ENCODE assay signal across 1 cellular context in the genomic region with DNA sequence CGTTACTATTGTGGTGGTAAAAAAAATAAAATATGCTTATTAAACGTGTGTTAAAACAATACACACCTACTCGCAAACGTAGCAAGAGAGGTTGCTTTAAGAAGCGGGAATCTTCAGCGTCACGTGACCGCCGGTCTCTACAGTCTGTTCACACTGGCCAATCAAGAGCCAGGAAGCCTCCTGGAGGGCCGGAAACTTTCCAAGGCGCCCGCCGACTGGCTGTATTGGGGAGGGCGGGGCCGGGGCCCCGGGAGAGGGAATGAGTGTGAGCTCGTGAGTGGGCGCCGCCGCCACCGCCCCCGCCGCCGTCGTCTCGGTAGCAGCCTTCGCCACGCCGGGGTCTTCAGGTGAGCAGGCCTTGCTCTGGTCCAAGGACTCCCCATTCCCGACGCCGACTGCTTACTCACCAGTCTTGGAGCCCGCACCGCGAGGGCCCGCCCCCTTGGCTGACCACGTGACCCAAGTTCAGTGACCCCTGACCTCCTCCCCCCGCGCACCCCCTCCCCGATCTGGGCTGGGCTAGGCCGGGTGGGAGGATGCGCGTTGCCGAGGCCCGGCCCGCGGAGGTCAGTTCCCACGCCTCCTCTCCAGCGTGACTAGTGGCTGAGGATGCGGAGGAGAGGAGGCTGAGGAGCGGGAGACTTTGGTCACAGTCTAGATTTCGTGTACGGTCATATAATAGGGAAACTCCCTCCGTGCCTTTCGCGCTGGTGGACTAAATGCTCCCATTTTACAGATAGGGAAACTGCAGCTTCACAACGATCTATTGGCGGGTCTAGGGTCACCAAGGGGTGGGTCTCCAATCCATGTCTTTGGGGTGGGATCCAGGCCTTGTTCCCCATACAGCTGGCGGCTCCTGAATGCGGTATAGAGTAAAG.
A peak's percentile ranks its signal among the peaks of the same experiment; 100 is the strongest.
TF ChIP-seq lines count a peak whose summit lies in the region.

A gene with protein sequence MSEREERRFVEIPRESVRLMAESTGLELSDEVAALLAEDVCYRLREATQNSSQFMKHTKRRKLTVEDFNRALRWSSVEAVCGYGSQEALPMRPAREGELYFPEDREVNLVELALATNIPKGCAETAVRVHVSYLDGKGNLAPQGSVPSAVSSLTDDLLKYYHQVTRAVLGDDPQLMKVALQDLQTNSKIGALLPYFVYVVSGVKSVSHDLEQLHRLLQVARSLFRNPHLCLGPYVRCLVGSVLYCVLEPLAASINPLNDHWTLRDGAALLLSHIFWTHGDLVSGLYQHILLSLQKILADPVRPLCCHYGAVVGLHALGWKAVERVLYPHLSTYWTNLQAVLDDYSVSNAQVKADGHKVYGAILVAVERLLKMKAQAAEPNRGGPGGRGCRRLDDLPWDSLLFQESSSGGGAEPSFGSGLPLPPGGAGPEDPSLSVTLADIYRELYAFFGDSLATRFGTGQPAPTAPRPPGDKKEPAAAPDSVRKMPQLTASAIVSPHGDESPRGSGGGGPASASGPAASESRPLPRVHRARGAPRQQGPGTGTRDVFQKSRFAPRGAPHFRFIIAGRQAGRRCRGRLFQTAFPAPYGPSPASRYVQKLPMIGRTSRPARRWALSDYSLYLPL (plus strand): TSS at position 253 of the 878 bp plus-strand sequence. CDS start 4,388 bp downstream, outside the sequence.

TF ChIP-seq in WTC11, 78 proteins besides CTCF, POLR2A, EP300 and RAD21 (continued from another document):
- TF ChIP-seq TEAD1 (CRISPR knock-in tag; IDR thresholded peaks at IDR 0.05) (peak; percentile 41; the same call in 1 of the 2 replicates), FOXK1 (CRISPR knock-in tag; IDR thresholded peaks at IDR 0.05) (peak; percentile 63; the same call in 1 of the 2 replicates), ZBTB21 (CRISPR knock-in tag; IDR thresholded peaks at IDR 0.05; ENCODE audit: borderline replicate concordance) (no peak), ZNF219 (CRISPR knock-in tag; IDR thresholded peaks at IDR 0.05; ENCODE audit: borderline replicate concordance) (peak; percentile 31; the same call in 1 of the 2 replicates), NFYB (CRISPR knock-in tag; conservative IDR thresholded peaks at IDR 0.05; ENCODE audit: low read depth) (peak; percentile 40; the same call in 1 of the 2 replicates), TEAD4 (CRISPR knock-in tag; IDR thresholded peaks at IDR 0.05) (no peak), ETV6 (CRISPR knock-in tag; IDR thresholded peaks at IDR 0.05) (peak; percentile 65; the same call in 1 of the 2 replicates), ZNF671 (CRISPR knock-in tag; IDR thresholded peaks at IDR 0.05) (no peak), FOXP1 (CRISPR knock-in tag; IDR thresholded peaks at IDR 0.05; ENCODE audit: borderline replicate concordance) (0 out of 2 replicates have a peak, but pooled peaks have one; percentile 31), FOXJ3 (CRISPR knock-in tag; IDR thresholded peaks at IDR 0.05; ENCODE audit: borderline replicate concordance) (no peak), SP1 (CRISPR knock-in tag; conservative IDR thresholded peaks at IDR 0.05) (peak; percentile 89), NR2C2 (CRISPR knock-in tag; IDR thresholded peaks at IDR 0.05) (peak; percentile 88), GTF2I (CRISPR knock-in tag; conservative IDR thresholded peaks at IDR 0.05) (peak; percentile 93), KAT7 (CRISPR knock-in tag; IDR thresholded peaks at IDR 0.05; ENCODE audit: borderline replicate concordance) (peak; percentile 47; the same call in 1 of the 2 replicates)
- TF ChIP-seq, protein P1, sequence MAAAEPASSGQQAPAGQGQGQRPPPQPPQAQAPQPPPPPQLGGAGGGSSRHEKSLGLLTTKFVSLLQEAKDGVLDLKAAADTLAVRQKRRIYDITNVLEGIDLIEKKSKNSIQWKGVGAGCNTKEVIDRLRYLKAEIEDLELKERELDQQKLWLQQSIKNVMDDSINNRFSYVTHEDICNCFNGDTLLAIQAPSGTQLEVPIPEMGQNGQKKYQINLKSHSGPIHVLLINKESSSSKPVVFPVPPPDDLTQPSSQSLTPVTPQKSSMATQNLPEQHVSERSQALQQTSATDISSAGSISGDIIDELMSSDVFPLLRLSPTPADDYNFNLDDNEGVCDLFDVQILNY (CRISPR knock-in tag; IDR thresholded peaks at IDR 0.05) = peak; percentile 66
- TF ChIP-seq, protein P2, sequence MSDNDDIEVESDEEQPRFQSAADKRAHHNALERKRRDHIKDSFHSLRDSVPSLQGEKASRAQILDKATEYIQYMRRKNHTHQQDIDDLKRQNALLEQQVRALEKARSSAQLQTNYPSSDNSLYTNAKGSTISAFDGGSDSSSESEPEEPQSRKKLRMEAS (CRISPR knock-in tag; IDR thresholded peaks at IDR 0.05) = no peak
- TF ChIP-seq, protein P3, sequence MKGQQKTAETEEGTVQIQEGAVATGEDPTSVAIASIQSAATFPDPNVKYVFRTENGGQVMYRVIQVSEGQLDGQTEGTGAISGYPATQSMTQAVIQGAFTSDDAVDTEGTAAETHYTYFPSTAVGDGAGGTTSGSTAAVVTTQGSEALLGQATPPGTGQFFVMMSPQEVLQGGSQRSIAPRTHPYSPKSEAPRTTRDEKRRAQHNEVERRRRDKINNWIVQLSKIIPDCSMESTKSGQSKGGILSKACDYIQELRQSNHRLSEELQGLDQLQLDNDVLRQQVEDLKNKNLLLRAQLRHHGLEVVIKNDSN (CRISPR knock-in tag; IDR thresholded peaks at IDR 0.05) = peak; percentile 93
- TF ChIP-seq, protein P4, sequence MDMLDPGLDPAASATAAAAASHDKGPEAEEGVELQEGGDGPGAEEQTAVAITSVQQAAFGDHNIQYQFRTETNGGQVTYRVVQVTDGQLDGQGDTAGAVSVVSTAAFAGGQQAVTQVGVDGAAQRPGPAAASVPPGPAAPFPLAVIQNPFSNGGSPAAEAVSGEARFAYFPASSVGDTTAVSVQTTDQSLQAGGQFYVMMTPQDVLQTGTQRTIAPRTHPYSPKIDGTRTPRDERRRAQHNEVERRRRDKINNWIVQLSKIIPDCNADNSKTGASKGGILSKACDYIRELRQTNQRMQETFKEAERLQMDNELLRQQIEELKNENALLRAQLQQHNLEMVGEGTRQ (CRISPR knock-in tag; IDR thresholded peaks at IDR 0.05) = peak; percentile 93
